Comparison of ENCODE assay signal across 17 cellular contexts in genomic region chr9:35579130-35579529, GRCh38. TPM values are rescaled to one million over a fixed set of nuclear protein-coding genes. Genes with fewer than 3 reads are reported as not detected.
DNase-seq lines count a peak whose midpoint lies in the region; ATAC-seq, FAIRE-seq and TF ChIP-seq lines count a peak whose summit lies in the region.
"Had no signal": no experiment of that assay in that cellular context is flagged by ENCODE, and none has a peak within 500 bp of the region (broad histone marks: within the 10 kb centered on the region; RNA-seq: fewer than 3 reads in every experiment).

No MANE protein-coding gene starts in this region.

- ATAC-seq in stimulated activated naive B cell treated with anti-CD40 and anti-IgM and Interleukin-4, amounts not matched to agents 10 μg/mL and 1 μg/mL and 100 μg/mL, for 72 hours (replicated peaks) = peak; percentile 94 to 98

- no peak overlapping the region for H2AFZ ChIP-seq in mammary epithelial cell (ENCODE audit: low read depth, low read length)

- 91% methylated on average over 1 of the region's 1 CpG for WGBS in mammary epithelial cell (ENCODE audit: low coverage, missing lambda C conversion rate)
- 90 to 96% methylated on average over 1 of the region's 1 CpG for WGBS in thyroid gland, 2 donors

- H3K36me3 ChIP-seq in mammary epithelial cell (ENCODE audit: insufficient read depth, low read length) (no peaks in the 10 kb centered on the region), bronchial epithelial cell (ENCODE audit: control insufficient read depth, insufficient read depth, low read length) (no peaks in the 10 kb centered on the region), thyroid gland (no peaks in the 10 kb centered on the region)
- H3K36me3 ChIP-seq: breast epithelium, esophagus muscularis mucosa had no signal

- H3K4me2 ChIP-seq in mammary epithelial cell (ENCODE audit: insufficient read depth, low read depth, low read length) = no peak overlapping the region

- H3K9me3 Mint-ChIP-seq in MCF 10A (ENCODE audit: unreplicated experiment) = peaks cover 10% of the 10 kb centered on the region
- H3K9me3 Mint-ChIP-seq in stimulated activated naive B cell treated with anti-CD40 and anti-IgM and Interleukin-4, amounts not matched to agents 10 μg/mL and 1 μg/mL and 100 μg/mL, for 72 hours = peaks cover 14% of the 10 kb centered on the region in 2 donors

- POLR2A ChIA-PET in MCF 10A (lab: Yijun Ruan, JAX) = no interaction called here

- no peak for TF ChIP-seq POLR2A in thyroid gland (IDR thresholded peaks at IDR 0.05)

- DNase-seq in mammary epithelial cell = peak; percentile 49
- no peak for DNase-seq in MCF 10A (ENCODE audit: unreplicated experiment)
- DNase-seq in RCC 7860 (ENCODE audit: low spot score) = peak; percentile 31
- DNase-seq in bronchial epithelial cell (ENCODE audit: low read depth) = peak; percentile 25
- peak; percentile 36 for DNase-seq in stimulated activated naive B cell treated with anti-CD40 and anti-IgM and Interleukin-4, amounts not matched to agents 10 μg/mL and 1 μg/mL and 100 μg/mL, for 72 hours
- DNase-seq in DMS53 treated with DMSO at 0.1 percent for 48 hours (lab: John Stamatoyannopoulos, UW; ENCODE audit: unreplicated experiment) = no peak
- no peak for DNase-seq in thyroid gland
- DNase-seq: natural killer cell; NCI-H446; NK-92 treated with Interleukin-12 subunit alpha and Interleukin-12 subunit beta, amount 100 ng/mL, for 24 hours had no signal

- CTCF ChIA-PET in mammary epithelial cell (lab: Charles Lee; ENCODE audit: low non-redundant PET) (no interaction called here), MCF 10A (lab: Yijun Ruan, JAX) (interaction anchor here (0.6 to 1.0 kb wide), 2 partner anchors 26 to 66 kb away, joined by 3 read pairs; no protein-coding TSS in a partner anchor)

- no peaks in the 10 kb centered on the region for H3K4me1 Mint-ChIP-seq in MCF 10A (ENCODE audit: insufficient read depth, unreplicated experiment)
- H3K4me1 Mint-ChIP-seq in stimulated activated naive B cell treated with anti-CD40 and anti-IgM and Interleukin-4, amounts not matched to agents 10 μg/mL and 1 μg/mL and 100 μg/mL, for 72 hours = peaks cover 4 to 9% of the 10 kb centered on the region in 2 donors
- H3K4me1 Mint-ChIP-seq: natural killer cell had no signal

- peaks cover 7% of the 10 kb centered on the region for H3K9me3 ChIP-seq in mammary epithelial cell (replicated peaks; ENCODE audit: insufficient read depth, low read length)
- no peaks in the 10 kb centered on the region for H3K9me3 ChIP-seq in thyroid gland

- intact Hi-C loops in mammary epithelial cell (cut with micrococcal nuclease) (no loop called here), MCF 10A (cut with micrococcal nuclease) (no loop called here), thyroid gland (cut with DNase I) (no loop called here)

- H3K27ac ChIP-seq in mammary epithelial cell (ENCODE audit: insufficient read depth, low read depth, low read length) (no peak overlapping the region), thyroid gland (no peak overlapping the region)
- H3K27ac ChIP-seq: breast epithelium, esophagus muscularis mucosa, VCaP had no signal

- H3K4me3 Mint-ChIP-seq in MCF 10A (ENCODE audit: unreplicated experiment) = no peak overlapping the region
- no peak overlapping the region for H3K4me3 Mint-ChIP-seq in stimulated activated naive B cell treated with anti-CD40 and anti-IgM and Interleukin-4, amounts not matched to agents 10 μg/mL and 1 μg/mL and 100 μg/mL, for 72 hours
- H3K4me3 Mint-ChIP-seq: natural killer cell had no signal

- no peaks in the 10 kb centered on the region for H3K27me3 Mint-ChIP-seq in MCF 10A (ENCODE audit: insufficient read depth, unreplicated experiment)
- H3K27me3 Mint-ChIP-seq in stimulated activated naive B cell treated with anti-CD40 and anti-IgM and Interleukin-4, amounts not matched to agents 10 μg/mL and 1 μg/mL and 100 μg/mL, for 72 hours = no peaks in the 10 kb centered on the region
- H3K27me3 Mint-ChIP-seq: progenitor cell of endocrine pancreas had no signal

- H3K27me3 ChIP-seq in mammary epithelial cell (ENCODE audit: insufficient read depth, low read length) (no peaks in the 10 kb centered on the region), bronchial epithelial cell (ENCODE audit: control insufficient read depth, insufficient read depth, low read length) (no peaks in the 10 kb centered on the region), thyroid gland (no peaks in the 10 kb centered on the region)
- H3K27me3 ChIP-seq: breast epithelium, esophagus muscularis mucosa had no signal

- H3K27ac Mint-ChIP-seq in MCF 10A (ENCODE audit: low read depth, unreplicated experiment) = no peak overlapping the region
- peak overlapping the region; percentile 68 for H3K27ac Mint-ChIP-seq in stimulated activated naive B cell treated with anti-CD40 and anti-IgM and Interleukin-4, amounts not matched to agents 10 μg/mL and 1 μg/mL and 100 μg/mL, for 72 hours
- H3K27ac Mint-ChIP-seq: natural killer cell, progenitor cell of endocrine pancreas had no signal

- H4K20me1 ChIP-seq in mammary epithelial cell (ENCODE audit: insufficient read depth, low read length) = no peaks in the 10 kb centered on the region

- H3K36me3 Mint-ChIP-seq in MCF 10A (ENCODE audit: insufficient read depth, unreplicated experiment) = peaks cover 6% of the 10 kb centered on the region
- H3K36me3 Mint-ChIP-seq in stimulated activated naive B cell treated with anti-CD40 and anti-IgM and Interleukin-4, amounts not matched to agents 10 μg/mL and 1 μg/mL and 100 μg/mL, for 72 hours = peaks cover 22 to 44% of the 10 kb centered on the region in 2 donors

- TF ChIP-seq CTCF in mammary epithelial cell (conservative IDR thresholded peaks at IDR 0.05 in 1 of 2, IDR thresholded peaks at IDR 0.05 in 1 of 2; ENCODE audit: extremely low read depth in 1 of 2, insufficient read depth in 1 of 2, low read depth in 1 of 2, low read length in 2 of 2) = no peak
- TF ChIP-seq CTCF in MCF 10A (IDR thresholded peaks at IDR 0.05; ENCODE audit: unreplicated experiment) = no peak
- TF ChIP-seq CTCF in bronchial epithelial cell (IDR thresholded peaks at IDR 0.05; ENCODE audit: insufficient read depth, low read length, severe bottlenecking) = no peak
- no peak for TF ChIP-seq CTCF in thyroid gland (IDR thresholded peaks at IDR 0.05)

- no peak overlapping the region for H3K9ac ChIP-seq in mammary epithelial cell (ENCODE audit: insufficient read depth, low read length)

- dilution Hi-C loops in mammary epithelial cell (cut with HindIII; ENCODE audit: low sequenced_read_pairs) = no loop called here

- H3K79me2 ChIP-seq in mammary epithelial cell (ENCODE audit: insufficient read depth, low read length) = no peaks in the 10 kb centered on the region

- FAIRE-seq in RCC 7860 (lab: Jason Lieb, UNC) (no peak), bronchial epithelial cell (lab: Jason Lieb, UNC) (no peak)
- FAIRE-seq: G401.6, H1 had no signal

- in situ Hi-C loops in mammary epithelial cell (cut with MboI; ENCODE audit: low sequenced_read_pairs in 2 of 2) = no loop called here

- BruUV-seq in mammary epithelial cell (replicated peaks; lab: Mats Ljungman, UMichigan) = no TSS peak
- BruUV-seq in MCF 10A (replicated peaks; lab: Mats Ljungman, UMichigan) = no TSS peak

- no peak overlapping the region for H3K4me3 ChIP-seq in mammary epithelial cell (replicated peaks in 1 of 3; ENCODE audit: insufficient read depth in 1 of 3, low read depth in 2 of 3, low read length in 3 of 3)
- no peak overlapping the region for H3K4me3 ChIP-seq in bronchial epithelial cell (ENCODE audit: low read depth, low read length)
- no peak overlapping the region for H3K4me3 ChIP-seq in thyroid gland (replicated peaks in 1 of 3)
- H3K4me3 ChIP-seq: breast epithelium, esophagus muscularis mucosa, lung had no signal

- H3K4me1 ChIP-seq in mammary epithelial cell (ENCODE audit: insufficient read depth, low read length) = no peaks in the 10 kb centered on the region
- no peaks in the 10 kb centered on the region for H3K4me1 ChIP-seq in thyroid gland
- H3K4me1 ChIP-seq: breast epithelium, esophagus muscularis mucosa had no signal

RNA-seq across cellular contexts. Expression of gene TESK1, which starts 25.9 kb away (rescaled TPM):
- total RNA-seq in mammary epithelial cell (10 to 100 TPM; 22.7 to 37.9 TPM), MCF 10A (2022) (32.1 and 41.9 TPM in 2 replicates), bronchial epithelial cell (6.6 and 8.2 TPM in 2 replicates), thyroid gland (10 to 100 TPM; 23.2 to 44.3 (median 37.6) TPM)
- 13.1 TPM for polyA plus RNA-seq in mammary epithelial cell
- 24.4 TPM for polyA minus RNA-seq in mammary epithelial cell

RNA-seq across cellular contexts. Expression of gene CD72, which starts 39.1 kb away (rescaled TPM):
- 1 to 10 TPM; 1.5 to 1.7 TPM for total RNA-seq in mammary epithelial cell
- 0.49 TPM for polyA plus RNA-seq in mammary epithelial cell
- polyA minus RNA-seq in mammary epithelial cell = not detected
- total RNA-seq in MCF 10A (2022) = 1.6 and 1.8 TPM in 2 replicates
- 0.79 and 0.90 TPM in 2 replicates for total RNA-seq in bronchial epithelial cell
- 1 to 10 TPM; 1.8 to 5.8 (median 3.1) TPM for total RNA-seq in thyroid gland

Comparison
In these comparisons a context has a peak if more than half of its experiments do, and no peak if none do; other contexts are left out.
1. DNase-seq: peak in mammary epithelial cell (single experiment), RCC 7860 (single experiment), bronchial epithelial cell (single experiment) and stimulated activated naive B cell treated with anti-CD40 and anti-IgM and Interleukin-4, amounts not matched to agents 10 μg/mL and 1 μg/mL and 100 μg/mL, for 72 hours (single experiment); none in MCF 10A (single experiment), DMS53 treated with DMSO at 0.1 percent for 48 hours (single experiment) and thyroid gland (0 of 2).